8 cellular contexts compared by ENCODE assay signal in the genomic region with DNA sequence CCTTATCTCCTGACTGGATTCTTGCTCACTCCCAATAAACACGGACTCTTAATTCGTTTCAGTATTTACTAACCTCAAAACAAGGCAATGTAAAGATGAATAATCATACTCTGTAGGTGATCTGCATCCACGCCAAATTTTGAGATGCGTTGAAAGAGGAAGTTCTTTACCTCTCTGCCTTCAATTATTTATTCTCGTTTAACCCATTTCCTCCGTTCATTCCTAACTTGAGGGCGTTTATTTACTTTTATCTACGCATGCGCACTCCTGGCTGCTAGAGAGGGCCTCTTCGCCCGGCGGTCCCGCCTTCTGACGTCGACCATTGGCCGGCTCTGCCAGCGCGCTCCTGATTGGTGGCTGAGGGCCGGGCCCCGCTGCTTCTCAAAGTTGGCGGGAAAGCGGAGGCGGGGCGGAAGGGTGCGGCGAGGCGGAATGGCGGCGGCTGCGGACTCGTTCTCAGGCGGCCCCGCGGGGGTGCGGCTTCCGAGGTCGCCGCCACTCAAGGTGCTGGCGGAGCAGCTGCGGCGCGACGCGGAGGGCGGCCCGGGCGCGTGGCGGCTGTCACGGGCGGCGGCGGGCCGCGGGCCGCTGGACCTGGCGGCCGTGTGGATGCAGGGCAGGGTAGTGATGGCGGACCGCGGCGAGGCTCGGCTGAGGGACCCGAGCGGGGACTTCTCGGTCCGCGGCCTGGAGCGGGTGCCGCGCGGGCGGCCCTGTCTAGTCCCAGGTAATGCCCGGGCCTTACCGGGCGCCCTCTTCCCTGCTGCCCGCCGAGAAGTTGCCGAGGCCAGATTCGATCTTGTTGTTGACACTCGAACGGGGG. TPM values are rescaled to one million over a fixed set of nuclear protein-coding genes. Genes with fewer than 3 reads are reported as not detected.
DNase-seq lines count a peak whose midpoint lies in the region; ATAC-seq and TF ChIP-seq lines count a peak whose summit lies in the region.

Gene RMI2 (plus strand): TSS at position 420 of the 823 bp plus-strand sequence. CDS start 13 bp downstream, at position 433.

- TF ChIP-seq CTCF in AG09319 (IDR thresholded peaks at IDR 0.05; ENCODE audit: low read depth, low read length) (no peak), WTC11 (IDR thresholded peaks at IDR 0.05) (no peak)

- peaks cover 16% of the 10 kb centered on the region; the same call in 1 of the 2 replicates for H3K36me3 Mint-ChIP-seq in WTC11

- peak within 1 kb of the TSS; percentile 98 for H3K27ac Mint-ChIP-seq in WTC11

- CTCF ChIA-PET in WTC11 (lab: Charles Lee), result interaction anchor here (1.0 to 2.6 kb wide), 4 partner anchors 11 to 42 kb away, joined by 3 to 14 read pairs (median 4); no protein-coding TSS in a partner anchor

- H3K27me3 Mint-ChIP-seq in WTC11 (ENCODE audit: low read depth), result no peaks in the 10 kb centered on the region

- peaks cover 66% of the 10 kb centered on the region for H3K4me1 Mint-ChIP-seq in WTC11

- POLR2A ChIA-PET in WTC11 (lab: Charles Lee), result no interaction called here

- H3K4me3 Mint-ChIP-seq in WTC11, result peak within 1 kb of the TSS; percentile 91

- no peaks in the 10 kb centered on the region for H3K9me3 Mint-ChIP-seq in WTC11

- H3K27ac ChIP-seq in caudate nucleus (ENCODE audit: low read depth, low read length), result no peak within 1 kb of the TSS

- DNase-seq in AG09319 (ENCODE audit: extremely low read depth, low read depth) (peak; percentile 82), NCI-H345 (lab: John Stamatoyannopoulos, UW) (peak; percentile 98), WTC11 (ENCODE audit: low spot score) (peak; percentile 98), caudate nucleus (lab: John Stamatoyannopoulos, UW) (peak; percentile 47 to 96 (median 89)), inferior parietal cortex (ENCODE audit: extremely low spot score) (peak; percentile 98)
- peak; percentile 92 to 95 for DNase-seq in stimulated activated CD4-positive, alpha-beta T cell treated with anti-CD3 and anti-CD28 coated beads, Interleukin-12 subunit alpha, Interleukin-12 subunit beta, amount 100 ng/mL, for 24 hours (ENCODE audit: low read depth in 2 of 2)

- ATAC-seq in GM19025 (IDR thresholded peaks at IDR 0.05; ENCODE audit: low read depth, unreplicated experiment) (peak; percentile 99), HG03280 (IDR thresholded peaks at IDR 0.05; ENCODE audit: unreplicated experiment) (peak; percentile 98), WTC11 (peak; percentile 93)

TF ChIP-seq in WTC11, 78 proteins besides CTCF, POLR2A, EP300 and RAD21 (continues in another document):
- TF ChIP-seq NFYB (CRISPR knock-in tag; conservative IDR thresholded peaks at IDR 0.05; ENCODE audit: low read depth) (peak; percentile 87), KAT7 (CRISPR knock-in tag; IDR thresholded peaks at IDR 0.05; ENCODE audit: borderline replicate concordance) (0 out of 2 replicates have a peak, but pooled peaks have one; percentile 56), SP1 (CRISPR knock-in tag; conservative IDR thresholded peaks at IDR 0.05) (peak; percentile 79; the same call in 1 of the 2 replicates), ZNF671 (CRISPR knock-in tag; IDR thresholded peaks at IDR 0.05) (no peak), E2F4 (CRISPR knock-in tag; IDR thresholded peaks at IDR 0.05; ENCODE audit: borderline replicate concordance, low read depth) (peak; percentile 96), NR2C2 (CRISPR knock-in tag; IDR thresholded peaks at IDR 0.05) (no peak), HMGXB4 (CRISPR knock-in tag; IDR thresholded peaks at IDR 0.05) (0 out of 2 replicates have a peak, but pooled peaks have one; percentile 6), FOXK1 (CRISPR knock-in tag; IDR thresholded peaks at IDR 0.05) (peak; percentile 96), NFE2L1 (CRISPR knock-in tag; IDR thresholded peaks at IDR 0.05) (peak; percentile 74; the same call in 1 of the 2 replicates), FOXP1 (CRISPR knock-in tag; IDR thresholded peaks at IDR 0.05; ENCODE audit: borderline replicate concordance) (peak; percentile 85; the same call in 1 of the 2 replicates), GABPB1 (CRISPR knock-in tag; IDR thresholded peaks at IDR 0.05) (peak; percentile 87), CREB1 (CRISPR knock-in tag; IDR thresholded peaks at IDR 0.05) (no peak), PRRX2 (CRISPR knock-in tag; IDR thresholded peaks at IDR 0.05) (0 out of 2 replicates have a peak, but pooled peaks have one; percentile 57), TEAD4 (CRISPR knock-in tag; IDR thresholded peaks at IDR 0.05) (no peak), ZNF423 (CRISPR knock-in tag; IDR thresholded peaks at IDR 0.05) (no peak), TEAD1 (CRISPR knock-in tag; IDR thresholded peaks at IDR 0.05) (peak; percentile 51; the same call in 1 of the 2 replicates), CREM (CRISPR knock-in tag; IDR thresholded peaks at IDR 0.05) (peak; percentile 66; the same call in 1 of the 2 replicates), ZNF416 (CRISPR knock-in tag; IDR thresholded peaks at IDR 0.05) (peak; percentile 53; the same call in 1 of the 2 replicates), ETV6 (CRISPR knock-in tag; IDR thresholded peaks at IDR 0.05) (peak; percentile 67; the same call in 1 of the 2 replicates)
- TF ChIP-seq, protein P1, sequence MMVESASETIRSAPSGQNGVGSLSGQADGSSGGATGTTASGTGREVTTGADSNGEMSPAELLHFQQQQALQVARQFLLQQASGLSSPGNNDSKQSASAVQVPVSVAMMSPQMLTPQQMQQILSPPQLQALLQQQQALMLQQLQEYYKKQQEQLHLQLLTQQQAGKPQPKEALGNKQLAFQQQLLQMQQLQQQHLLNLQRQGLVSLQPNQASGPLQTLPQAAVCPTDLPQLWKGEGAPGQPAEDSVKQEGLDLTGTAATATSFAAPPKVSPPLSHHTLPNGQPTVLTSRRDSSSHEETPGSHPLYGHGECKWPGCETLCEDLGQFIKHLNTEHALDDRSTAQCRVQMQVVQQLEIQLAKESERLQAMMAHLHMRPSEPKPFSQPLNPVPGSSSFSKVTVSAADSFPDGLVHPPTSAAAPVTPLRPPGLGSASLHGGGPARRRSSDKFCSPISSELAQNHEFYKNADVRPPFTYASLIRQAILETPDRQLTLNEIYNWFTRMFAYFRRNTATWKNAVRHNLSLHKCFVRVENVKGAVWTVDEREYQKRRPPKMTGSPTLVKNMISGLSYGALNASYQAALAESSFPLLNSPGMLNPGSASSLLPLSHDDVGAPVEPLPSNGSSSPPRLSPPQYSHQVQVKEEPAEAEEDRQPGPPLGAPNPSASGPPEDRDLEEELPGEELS (CRISPR knock-in tag; IDR thresholded peaks at IDR 0.05), result peak; percentile 73; the same call in 1 of the 2 replicates
- TF ChIP-seq, protein P2, sequence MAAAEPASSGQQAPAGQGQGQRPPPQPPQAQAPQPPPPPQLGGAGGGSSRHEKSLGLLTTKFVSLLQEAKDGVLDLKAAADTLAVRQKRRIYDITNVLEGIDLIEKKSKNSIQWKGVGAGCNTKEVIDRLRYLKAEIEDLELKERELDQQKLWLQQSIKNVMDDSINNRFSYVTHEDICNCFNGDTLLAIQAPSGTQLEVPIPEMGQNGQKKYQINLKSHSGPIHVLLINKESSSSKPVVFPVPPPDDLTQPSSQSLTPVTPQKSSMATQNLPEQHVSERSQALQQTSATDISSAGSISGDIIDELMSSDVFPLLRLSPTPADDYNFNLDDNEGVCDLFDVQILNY (CRISPR knock-in tag; IDR thresholded peaks at IDR 0.05), result peak; percentile 99
- TF ChIP-seq, protein P3, sequence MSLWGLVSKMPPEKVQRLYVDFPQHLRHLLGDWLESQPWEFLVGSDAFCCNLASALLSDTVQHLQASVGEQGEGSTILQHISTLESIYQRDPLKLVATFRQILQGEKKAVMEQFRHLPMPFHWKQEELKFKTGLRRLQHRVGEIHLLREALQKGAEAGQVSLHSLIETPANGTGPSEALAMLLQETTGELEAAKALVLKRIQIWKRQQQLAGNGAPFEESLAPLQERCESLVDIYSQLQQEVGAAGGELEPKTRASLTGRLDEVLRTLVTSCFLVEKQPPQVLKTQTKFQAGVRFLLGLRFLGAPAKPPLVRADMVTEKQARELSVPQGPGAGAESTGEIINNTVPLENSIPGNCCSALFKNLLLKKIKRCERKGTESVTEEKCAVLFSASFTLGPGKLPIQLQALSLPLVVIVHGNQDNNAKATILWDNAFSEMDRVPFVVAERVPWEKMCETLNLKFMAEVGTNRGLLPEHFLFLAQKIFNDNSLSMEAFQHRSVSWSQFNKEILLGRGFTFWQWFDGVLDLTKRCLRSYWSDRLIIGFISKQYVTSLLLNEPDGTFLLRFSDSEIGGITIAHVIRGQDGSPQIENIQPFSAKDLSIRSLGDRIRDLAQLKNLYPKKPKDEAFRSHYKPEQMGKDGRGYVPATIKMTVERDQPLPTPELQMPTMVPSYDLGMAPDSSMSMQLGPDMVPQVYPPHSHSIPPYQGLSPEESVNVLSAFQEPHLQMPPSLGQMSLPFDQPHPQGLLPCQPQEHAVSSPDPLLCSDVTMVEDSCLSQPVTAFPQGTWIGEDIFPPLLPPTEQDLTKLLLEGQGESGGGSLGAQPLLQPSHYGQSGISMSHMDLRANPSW (CRISPR knock-in tag; conservative IDR thresholded peaks at IDR 0.05; ENCODE audit: low read depth), result 0 out of 2 replicates have a peak, but pooled peaks have one; percentile 55

RNA-seq across cellular contexts. Expression of gene RMI2, which starts in this region (rescaled TPM):
- 77.2 to 83.4 TPM (median 79.0 TPM) in 3 replicates for total RNA-seq in WTC11 (2021)
